ENCODE assay signal across 12 cellular contexts in genomic region chr14:52780893-52781292, GRCh38.
"Had no signal": no experiment of that assay in that cellular context is flagged by ENCODE, and none has a peak within 500 bp of the region (broad histone marks: within the 10 kb centered on the region; RNA-seq: fewer than 3 reads in every experiment).

No MANE protein-coding gene starts in this region.

- FAIRE-seq: astrocyte, bronchial epithelial cell had no signal

- H3K4me1 ChIP-seq: foreskin keratinocyte, parathyroid adenoma, tibial artery had no signal

- H3K27me3 Mint-ChIP-seq: activated CD4-positive, alpha-beta T cell treated with anti-CD3 and anti-CD28 coated beads, Interleukin-2, amount 10 ng/mL, durations not matched to agents 7 days and 5 days; stimulated activated naive B cell treated with anti-CD40 and anti-IgM and Interleukin-4, amounts not matched to agents 10 μg/mL and 1 μg/mL and 100 μg/mL, for 72 hours had no signal

- DNase-seq: activated CD4-positive, alpha-beta T cell treated with anti-CD3 and anti-CD28 coated beads, Interleukin-2, amount 10 ng/mL, durations not matched to agents 7 days and 5 days; activated naive CD4-positive, alpha-beta T cell treated with Interleukin-2 at 50 U/mL for 16 hours; foreskin keratinocyte; kidney glomerular epithelial cell; stimulated activated CD4-positive, alpha-beta T cell treated with anti-CD3 and anti-CD28 coated beads, Interleukin-2, amount 100 ng/mL, for 48 hours; stimulated activated naive B cell treated with anti-CD40 and anti-IgM and Interleukin-4, amounts not matched to agents 10 μg/mL and 1 μg/mL and 100 μg/mL, for 72 hours; tibial artery had no signal

- H3K9me3 ChIP-seq: tibial artery had no signal

- H3K9me3 Mint-ChIP-seq: activated CD4-positive, alpha-beta T cell treated with anti-CD3 and anti-CD28 coated beads, Interleukin-2, amount 10 ng/mL, durations not matched to agents 7 days and 5 days; mesothelial cell of epicardium; stimulated activated naive B cell treated with anti-CD40 and anti-IgM and Interleukin-4, amounts not matched to agents 10 μg/mL and 1 μg/mL and 100 μg/mL, for 72 hours; T-helper 2 cell treated with Interferon-gamma antibody and Interleukin-4, amounts not matched to agents 5 μg/mL and 100 μg/mL, for 36 hours had no signal

- H3K27ac ChIP-seq: foreskin keratinocyte, parathyroid adenoma, tibial artery had no signal

- H3K27ac Mint-ChIP-seq: activated CD4-positive, alpha-beta T cell treated with anti-CD3 and anti-CD28 coated beads, Interleukin-2, amount 10 ng/mL, durations not matched to agents 7 days and 5 days; stimulated activated naive B cell treated with anti-CD40 and anti-IgM and Interleukin-4, amounts not matched to agents 10 μg/mL and 1 μg/mL and 100 μg/mL, for 72 hours; T-helper 2 cell treated with Interferon-gamma antibody and Interleukin-4, amounts not matched to agents 5 μg/mL and 100 μg/mL, for 36 hours had no signal

- H3K27me3 ChIP-seq: foreskin keratinocyte, tibial artery had no signal

- H3K4me3 ChIP-seq: tibial artery had no signal

- H2AFZ ChIP-seq: parathyroid adenoma had no signal

- H3K9ac ChIP-seq: parathyroid adenoma had no signal

- H3K4me1 Mint-ChIP-seq: activated CD4-positive, alpha-beta T cell treated with anti-CD3 and anti-CD28 coated beads, Interleukin-2, amount 10 ng/mL, durations not matched to agents 7 days and 5 days; stimulated activated naive B cell treated with anti-CD40 and anti-IgM and Interleukin-4, amounts not matched to agents 10 μg/mL and 1 μg/mL and 100 μg/mL, for 72 hours had no signal

- H3K4me3 Mint-ChIP-seq: activated CD4-positive, alpha-beta T cell treated with anti-CD3 and anti-CD28 coated beads, Interleukin-2, amount 10 ng/mL, durations not matched to agents 7 days and 5 days; mesothelial cell of epicardium; stimulated activated naive B cell treated with anti-CD40 and anti-IgM and Interleukin-4, amounts not matched to agents 10 μg/mL and 1 μg/mL and 100 μg/mL, for 72 hours; T-helper 2 cell treated with Interferon-gamma antibody and Interleukin-4, amounts not matched to agents 5 μg/mL and 100 μg/mL, for 36 hours had no signal
